ENCODE assay signal across 21 cellular contexts in the genomic region with DNA sequence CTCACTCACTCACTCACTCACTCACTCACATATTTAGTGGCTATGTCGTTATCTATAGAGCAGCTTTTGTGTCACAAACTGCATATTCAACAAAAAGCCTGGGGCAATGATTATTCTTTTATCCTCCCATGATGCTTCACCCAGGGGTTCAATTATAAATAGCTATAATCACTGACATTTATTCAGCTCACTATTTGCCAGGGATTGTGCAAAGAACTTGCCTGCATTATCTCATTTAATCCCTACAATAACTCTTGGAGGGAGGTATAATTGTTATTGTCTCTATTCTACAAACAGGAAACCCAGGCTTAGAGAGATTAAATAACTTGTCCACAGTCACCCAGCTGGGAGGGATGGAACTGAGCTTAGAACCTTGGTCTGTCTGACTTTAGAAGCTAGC.
"Had no signal": no experiment of that assay in that cellular context is flagged by ENCODE, and none has a peak within 500 bp of the region (broad histone marks: within the 10 kb centered on the region; RNA-seq: fewer than 3 reads in every experiment).

No MANE protein-coding gene starts in this region.

- H3K36me3 Mint-ChIP-seq: naive thymus-derived CD8-positive, alpha-beta T cell; stimulated activated memory B cell treated with anti-CD40 and anti-IgM and Interleukin-4, amounts not matched to agents 10 μg/mL and 1 μg/mL and 100 μg/mL, for 72 hours had no signal

- H3K27me3 ChIP-seq: sigmoid colon, tibial nerve, upper lobe of right lung, uterus had no signal

- H3K27ac Mint-ChIP-seq: effector memory CD8-positive, alpha-beta T cell; naive thymus-derived CD8-positive, alpha-beta T cell; nephron progenitor cell; stimulated activated memory B cell treated with anti-CD40 and anti-IgM and Interleukin-4, amounts not matched to agents 10 μg/mL and 1 μg/mL and 100 μg/mL, for 72 hours had no signal

- H3K4me3 ChIP-seq: heart right ventricle, left lung, psoas muscle, sigmoid colon, thoracic aorta, tibial nerve, upper lobe of right lung, uterus had no signal

- DNase-seq: cortex of kidney; effector memory CD8-positive, alpha-beta T cell; foreskin melanocyte; heart right ventricle; hippocampal formation; left cardiac atrium; left lung; naive thymus-derived CD8-positive, alpha-beta T cell; nephron progenitor cell; nucleus accumbens; posterior cingulate gyrus; psoas muscle; right cardiac atrium; sigmoid colon; stimulated activated CD4-positive, alpha-beta T cell treated with anti-CD3 and anti-CD28 coated beads, Interleukin-4, amount 100 ng/mL, for 4 hours; stimulated activated naive CD8-positive, alpha-beta T cell treated with anti-CD3 and anti-CD28 coated beads, Interleukin-15, Interleukin-2, amounts not matched to agents 100 U/mL and 50 U/mL, for 24 hours; upper lobe of right lung; uterus had no signal

- H3K4me3 Mint-ChIP-seq: effector memory CD8-positive, alpha-beta T cell; naive thymus-derived CD8-positive, alpha-beta T cell; nephron progenitor cell; stimulated activated memory B cell treated with anti-CD40 and anti-IgM and Interleukin-4, amounts not matched to agents 10 μg/mL and 1 μg/mL and 100 μg/mL, for 72 hours had no signal

- H3K9me3 ChIP-seq: heart right ventricle, left lung, psoas muscle, sigmoid colon, thoracic aorta, tibial nerve, upper lobe of right lung, uterus had no signal

- H3K9me3 Mint-ChIP-seq: naive thymus-derived CD8-positive, alpha-beta T cell; nephron progenitor cell; stimulated activated memory B cell treated with anti-CD40 and anti-IgM and Interleukin-4, amounts not matched to agents 10 μg/mL and 1 μg/mL and 100 μg/mL, for 72 hours had no signal

- H3K4me1 Mint-ChIP-seq: stimulated activated memory B cell treated with anti-CD40 and anti-IgM and Interleukin-4, amounts not matched to agents 10 μg/mL and 1 μg/mL and 100 μg/mL, for 72 hours had no signal

- ATAC-seq: effector memory CD8-positive, alpha-beta T cell; heart right ventricle; left cardiac atrium; left lung; naive thymus-derived CD8-positive, alpha-beta T cell; psoas muscle; stimulated activated memory B cell treated with anti-CD40 and anti-IgM and Interleukin-4, amounts not matched to agents 10 μg/mL and 1 μg/mL and 100 μg/mL, for 72 hours; stimulated activated naive CD8-positive, alpha-beta T cell treated with anti-CD3 and anti-CD28 coated beads, Interleukin-15, Interleukin-2, amounts not matched to agents 100 U/mL and 50 U/mL, for 24 hours; upper lobe of right lung had no signal

- H3K27ac ChIP-seq: heart right ventricle, left lung, psoas muscle, sigmoid colon, thoracic aorta, tibial nerve, upper lobe of right lung, uterus had no signal

- H3K27me3 Mint-ChIP-seq: effector memory CD8-positive, alpha-beta T cell had no signal

- H3K36me3 ChIP-seq: heart right ventricle, left lung, sigmoid colon, thoracic aorta, tibial nerve, upper lobe of right lung, uterus had no signal

- H3K4me1 ChIP-seq: left lung, sigmoid colon, tibial nerve, upper lobe of right lung, uterus had no signal
